1 cellular context compared by ENCODE assay signal in genomic region chr17:81049973-81050551, GRCh38.
A peak's percentile ranks its signal among the peaks of the same experiment; 100 is the strongest.
TF ChIP-seq lines count a peak whose summit lies in the region.

No MANE protein-coding gene starts in this region.

TF ChIP-seq in HepG2, 621 proteins besides CTCF, POLR2A, EP300 and RAD21:
- TF ChIP-seq, protein P1, sequence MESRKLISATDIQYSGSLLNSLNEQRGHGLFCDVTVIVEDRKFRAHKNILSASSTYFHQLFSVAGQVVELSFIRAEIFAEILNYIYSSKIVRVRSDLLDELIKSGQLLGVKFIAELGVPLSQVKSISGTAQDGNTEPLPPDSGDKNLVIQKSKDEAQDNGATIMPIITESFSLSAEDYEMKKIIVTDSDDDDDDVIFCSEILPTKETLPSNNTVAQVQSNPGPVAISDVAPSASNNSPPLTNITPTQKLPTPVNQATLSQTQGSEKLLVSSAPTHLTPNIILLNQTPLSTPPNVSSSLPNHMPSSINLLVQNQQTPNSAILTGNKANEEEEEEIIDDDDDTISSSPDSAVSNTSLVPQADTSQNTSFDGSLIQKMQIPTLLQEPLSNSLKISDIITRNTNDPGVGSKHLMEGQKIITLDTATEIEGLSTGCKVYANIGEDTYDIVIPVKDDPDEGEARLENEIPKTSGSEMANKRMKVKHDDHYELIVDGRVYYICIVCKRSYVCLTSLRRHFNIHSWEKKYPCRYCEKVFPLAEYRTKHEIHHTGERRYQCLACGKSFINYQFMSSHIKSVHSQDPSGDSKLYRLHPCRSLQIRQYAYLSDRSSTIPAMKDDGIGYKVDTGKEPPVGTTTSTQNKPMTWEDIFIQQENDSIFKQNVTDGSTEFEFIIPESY (CRISPR knock-in tag; IDR thresholded peaks at IDR 0.05): peak; percentile 53; the same call in 1 of the 2 replicates
- no peak for TF ChIP-seq SMAD9 (CRISPR knock-in tag; IDR thresholded peaks at IDR 0.05)
